Comparison of ENCODE assay signal across 9 cellular contexts in the genomic region with DNA sequence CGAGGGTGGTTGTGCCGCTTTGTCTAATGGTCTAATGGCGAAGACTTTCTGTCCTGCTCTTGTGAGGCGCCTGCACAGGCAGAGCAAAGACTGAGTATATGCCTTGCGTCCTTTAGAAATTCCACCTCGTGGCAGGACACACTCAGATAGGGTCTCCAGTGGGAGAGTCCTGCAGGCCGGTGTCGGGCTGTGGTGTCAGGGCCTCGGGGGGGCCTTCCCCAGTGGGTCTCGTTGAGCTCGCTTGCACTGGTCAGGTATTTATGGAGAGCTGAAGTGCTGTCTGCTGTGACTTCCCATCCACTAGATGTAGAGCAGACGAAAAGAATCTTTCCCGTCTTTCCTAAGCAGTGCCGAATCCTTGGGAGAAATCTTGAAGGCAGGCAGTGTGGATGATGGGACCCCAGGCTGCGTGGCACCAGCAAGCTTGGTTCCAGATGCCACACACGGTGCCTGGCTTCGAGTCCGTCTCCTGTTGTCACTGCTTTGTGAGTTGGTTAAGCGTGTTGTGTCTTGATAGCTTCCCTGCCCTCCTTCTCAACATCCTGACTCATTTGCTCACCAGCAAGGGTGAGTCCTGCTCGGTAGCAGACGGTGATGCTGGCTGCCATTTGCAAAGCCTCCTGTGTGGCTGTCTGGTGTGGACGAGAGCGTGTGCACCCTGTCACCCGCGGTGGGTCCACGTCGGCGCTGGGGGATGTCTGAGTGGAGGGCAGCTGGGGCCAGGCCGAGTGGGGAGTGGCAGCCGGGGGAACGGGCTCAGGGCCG. TPM values are rescaled to one million over a fixed set of nuclear protein-coding genes. Genes with fewer than 3 reads are reported as not detected.
DNase-seq lines count a peak whose midpoint lies in the region; ATAC-seq and TF ChIP-seq lines count a peak whose summit lies in the region.
"Had no signal": no experiment of that assay in that cellular context is flagged by ENCODE, and none has a peak within 500 bp of the region (broad histone marks: within the 10 kb centered on the region; RNA-seq: fewer than 3 reads in every experiment).

No MANE protein-coding gene starts in this region.

- H3K4me3 Mint-ChIP-seq in T-cell: peak overlapping the region; percentile 75 to 88 (median 75)
- peak overlapping the region; percentile 51 for H3K4me3 Mint-ChIP-seq in natural killer cell treated with Interleukin-12 subunit alpha and Interleukin-12 subunit beta and Interleukin-15 and Interleukin-18, amount 100 ng/mL, for 72 hours

- no peaks in the 10 kb centered on the region for H3K27me3 Mint-ChIP-seq in T-cell
- no peaks in the 10 kb centered on the region for H3K27me3 Mint-ChIP-seq in natural killer cell treated with Interleukin-12 subunit alpha and Interleukin-12 subunit beta and Interleukin-15 and Interleukin-18, amount 100 ng/mL, for 72 hours

- peaks cover 26% of the 10 kb centered on the region for H3K36me3 Mint-ChIP-seq in T-cell
- H3K36me3 Mint-ChIP-seq in natural killer cell treated with Interleukin-12 subunit alpha and Interleukin-12 subunit beta and Interleukin-15 and Interleukin-18, amount 100 ng/mL, for 72 hours: peaks cover 6% of the 10 kb centered on the region

- peak overlapping the region; percentile 94 for H3K4me2 ChIP-seq in fibroblast of lung (ENCODE audit: extremely low read depth, insufficient read depth, low read length)

- no peak for DNase-seq in AG04449 (ENCODE audit: low read depth, low spot score)
- DNase-seq in T-cell: no peak
- no peak for DNase-seq in fibroblast of lung (ENCODE audit: low read depth in 2 of 2)
- no peak for DNase-seq in natural killer cell treated with Interleukin-12 subunit alpha and Interleukin-12 subunit beta and Interleukin-15 and Interleukin-18, amount 100 ng/mL, for 72 hours (ENCODE audit: low spot score)
- no peak for DNase-seq in DMS153 (lab: John Stamatoyannopoulos, UW)
- no peak for DNase-seq in NCI-H1092 (lab: John Stamatoyannopoulos, UW)
- DNase-seq in cerebellar nuclear complex (lab: John Stamatoyannopoulos, UW): no peak
- DNase-seq in NCI-H1048 (lab: John Stamatoyannopoulos, UW): no peak
- DNase-seq: DMS53 had no signal

- peak overlapping the region; percentile 61 for H3K9ac ChIP-seq in fibroblast of lung (ENCODE audit: insufficient read depth, low read length)

- H3K4me1 Mint-ChIP-seq in T-cell: peaks cover 52 to 72% (median 66%) of the 10 kb centered on the region in 3 donors
- peaks cover 45 to 49% of the 10 kb centered on the region in 2 donors for H3K4me1 Mint-ChIP-seq in natural killer cell treated with Interleukin-12 subunit alpha and Interleukin-12 subunit beta and Interleukin-15 and Interleukin-18, amount 100 ng/mL, for 72 hours (ENCODE audit: low read depth in 2 of 2)

- no peaks in the 10 kb centered on the region for H3K9me3 Mint-ChIP-seq in T-cell
- H3K9me3 Mint-ChIP-seq in natural killer cell treated with Interleukin-12 subunit alpha and Interleukin-12 subunit beta and Interleukin-15 and Interleukin-18, amount 100 ng/mL, for 72 hours: no peaks in the 10 kb centered on the region

- CTCF ChIA-PET in AG04449 (lab: Yijun Ruan, JAX) (interaction anchor here (0.9 to 2.5 kb wide), 6 partner anchors 9 to 173 kb away, joined by 3 to 9 read pairs (median 4); no protein-coding TSS in a partner anchor), T-cell (lab: Charles Lee) (no interaction called here)

- TF ChIP-seq CTCF in AG04449 (IDR thresholded peaks at IDR 0.05; ENCODE audit: insufficient read depth, low read length, missing control alignments) (no peak), fibroblast of lung (conservative IDR thresholded peaks at IDR 0.05 in 1 of 2, IDR thresholded peaks at IDR 0.05 in 1 of 2; ENCODE audit: low read depth in 1 of 2, low read length in 2 of 2) (no peak)

- peak overlapping the region; percentile 58 for H3K4me3 ChIP-seq in AG04449 (ENCODE audit: low read depth, low read length)
- H3K4me3 ChIP-seq in fibroblast of lung (replicated peaks in 1 of 4; ENCODE audit: control extremely low read depth in 1 of 4, insufficient read depth in 1 of 4, low read depth in 3 of 4, low read length in 4 of 4): peak overlapping the region; percentile 38 to 65 (median 64)

- H3K36me3 ChIP-seq in fibroblast of lung (ENCODE audit: control insufficient read depth, insufficient read depth, low read length): peaks cover 11% of the 10 kb centered on the region

- H2AFZ ChIP-seq in fibroblast of lung (ENCODE audit: low read length): no peak overlapping the region

- no peaks in the 10 kb centered on the region for H4K20me1 ChIP-seq in fibroblast of lung (ENCODE audit: control insufficient read depth, extremely low read depth, insufficient read depth, low read length)

- H3K27ac ChIP-seq in fibroblast of lung (ENCODE audit: insufficient read depth, low read length): peak overlapping the region; percentile 84

- H3K79me2 ChIP-seq in fibroblast of lung (ENCODE audit: control insufficient read depth, insufficient read depth, low read length): peaks cover 65% of the 10 kb centered on the region

- H3K27ac Mint-ChIP-seq in T-cell: peak overlapping the region; percentile 46 to 55
- H3K27ac Mint-ChIP-seq in natural killer cell treated with Interleukin-12 subunit alpha and Interleukin-12 subunit beta and Interleukin-15 and Interleukin-18, amount 100 ng/mL, for 72 hours: peak overlapping the region in 1 of 2 donors; percentile 16

- H3K9me3 ChIP-seq in fibroblast of lung (ENCODE audit: control insufficient read depth, insufficient read depth, low read depth, low read length): no peaks in the 10 kb centered on the region

- no peak for ATAC-seq in T-cell (replicated peaks in 1 of 4)
- no peak for ATAC-seq in natural killer cell treated with Interleukin-12 subunit alpha and Interleukin-12 subunit beta and Interleukin-15 and Interleukin-18, amount 100 ng/mL, for 72 hours

- POLR2A ChIA-PET in AG04449 (lab: Yijun Ruan, JAX) (interaction anchor here (0.8 to 1.6 kb wide), 3 partner anchors 21 to 62 kb away, joined by 3 to 8 read pairs (median 4); a partner anchor contains a TSS), T-cell (lab: Charles Lee) (interaction anchor here in 1 of 2 donors (0.5 to 1.0 kb wide), 2 partner anchors 61 to 107 kb away, joined by 3 read pairs; no protein-coding TSS in a partner anchor)

- no peaks in the 10 kb centered on the region for H3K27me3 ChIP-seq in fibroblast of lung (ENCODE audit: control insufficient read depth, insufficient read depth, low read length)

- H3K4me1 ChIP-seq in fibroblast of lung (ENCODE audit: control insufficient read depth, extremely low read depth, insufficient read depth, low read length): peaks cover 10% of the 10 kb centered on the region

RNA-seq across cellular contexts. Expression of a gene that starts 20.5 kb away (rescaled TPM):
- total RNA-seq in T-cell: 100 to 1,000 TPM in 2 of 5 donors, 10 to 100 TPM in 3; 62.3 to 114 (median 87.2) TPM
- 37.2 and 44.3 TPM in 2 replicates for total RNA-seq in fibroblast of lung
- polyA plus RNA-seq in fibroblast of lung: 53.8 and 59.5 TPM in 2 replicates
- 49.3 and 67.4 TPM in 2 replicates for polyA plus RNA-seq in fibroblast of lung (2012)
- polyA minus RNA-seq in fibroblast of lung (ENCODE audit: low replicate concordance): 55.9 and 75.0 TPM in 2 replicates
- 10 to 100 TPM; 60.1 to 93.7 TPM for total RNA-seq in natural killer cell treated with Interleukin-12 subunit alpha and Interleukin-12 subunit beta and Interleukin-15 and Interleukin-18, amount 100 ng/mL, for 72 hours

RNA-seq across cellular contexts. Expression of a gene that starts 36.8 kb away (rescaled TPM):
- total RNA-seq in T-cell: 10 to 100 TPM; 39.9 to 53.7 (median 42.7) TPM
- 4.6 and 7.6 TPM in 2 replicates for total RNA-seq in fibroblast of lung
- polyA plus RNA-seq in fibroblast of lung: 4.0 and 4.6 TPM in 2 replicates
- polyA plus RNA-seq in fibroblast of lung (2012): 3.9 and 4.3 TPM in 2 replicates
- polyA minus RNA-seq in fibroblast of lung (ENCODE audit: low replicate concordance): 5.6 and 7.3 TPM in 2 replicates
- 10 to 100 TPM; 19.6 to 25.1 TPM for total RNA-seq in natural killer cell treated with Interleukin-12 subunit alpha and Interleukin-12 subunit beta and Interleukin-15 and Interleukin-18, amount 100 ng/mL, for 72 hours
